In the genomic region with DNA sequence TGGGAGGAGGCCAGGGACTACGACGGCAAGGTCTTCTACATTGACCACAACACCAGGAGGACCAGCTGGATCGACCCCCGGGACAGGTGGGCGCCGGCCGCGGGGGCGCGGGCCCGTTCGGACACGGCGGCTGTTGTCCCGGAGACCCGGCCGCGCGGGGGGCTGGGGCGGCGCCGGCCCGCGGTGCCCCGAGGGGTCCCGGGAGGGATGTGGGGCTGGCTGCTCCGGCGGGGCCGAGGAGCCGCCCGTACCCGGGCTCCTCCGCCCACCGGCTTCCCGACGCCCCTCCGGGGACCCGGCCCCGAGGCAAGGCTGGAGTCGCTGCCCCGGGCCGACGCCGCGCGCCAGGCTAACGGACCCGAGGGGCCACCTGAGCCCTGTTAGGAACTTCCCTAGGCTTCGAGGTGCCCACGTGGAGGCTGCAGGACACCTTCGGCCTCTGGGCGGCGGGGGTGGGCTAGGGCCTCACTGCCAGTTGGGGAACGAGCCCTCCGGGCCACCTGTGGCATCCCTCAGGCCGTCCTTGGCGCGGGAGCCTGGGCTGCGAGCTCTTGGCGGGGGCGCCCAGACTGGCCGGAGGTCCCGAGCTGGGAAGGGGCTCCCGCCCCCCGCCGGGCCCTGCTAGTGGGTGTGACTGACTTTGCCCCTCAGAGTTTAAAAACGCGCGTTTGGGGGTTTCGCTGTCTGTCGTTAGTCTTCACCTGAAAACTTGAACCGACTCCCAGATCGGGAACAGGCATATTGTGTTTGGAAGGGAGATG, we compare ENCODE assay signal across 7 cellular contexts. TPM values are rescaled to one million over a fixed set of nuclear protein-coding genes. Genes with fewer than 3 reads are reported as not detected.
DNase-seq lines count a peak whose midpoint lies in the region; ATAC-seq and TF ChIP-seq lines count a peak whose summit lies in the region.

No MANE protein-coding gene starts in this region.

- ATAC-seq in left cardiac atrium (peak in 1 of 2 donors; percentile 4), HG02973 (IDR thresholded peaks at IDR 0.05; ENCODE audit: unreplicated experiment) (no peak), GM19324 (IDR thresholded peaks at IDR 0.05; ENCODE audit: low FRiP score, unreplicated experiment) (no peak)

- peaks cover 41% of the 10 kb centered on the region for H3K4me1 ChIP-seq in HUES64 (ENCODE audit: insufficient read depth, low read length)

- H3K27me3 Mint-ChIP-seq in activated naive CD4-positive, alpha-beta T cell treated with anti-CD3 and anti-CD28 coated beads, Interleukin-2, amount 50 U/mL, for 24 hours, result peaks cover 2% of the 10 kb centered on the region

- WGBS in HUES64, result under 1% methylated on average over 73 of the region's 73 CpGs

- peak overlapping the region; percentile 74 for H3K4me3 Mint-ChIP-seq in activated naive CD4-positive, alpha-beta T cell treated with anti-CD3 and anti-CD28 coated beads, Interleukin-2, amount 50 U/mL, for 24 hours

- H3K4me1 Mint-ChIP-seq in activated naive CD4-positive, alpha-beta T cell treated with anti-CD3 and anti-CD28 coated beads, Interleukin-2, amount 50 U/mL, for 24 hours, result peaks cover 24% of the 10 kb centered on the region

- H3K27ac ChIP-seq in HUES64 (ENCODE audit: low read depth, low read length), result peak overlapping the region; percentile 99; the same call in 1 of the 2 replicates

- intact Hi-C loops in left cardiac atrium (cut with DNase I), result loop anchor here in 1 of 2 donors (5.0 kb wide), 1 partner anchor 143 kb away; no protein-coding TSS in a partner anchor
- intact Hi-C loops in posterior cingulate gyrus (cut with DNase I), result no loop called here

- H3K27ac Mint-ChIP-seq in activated naive CD4-positive, alpha-beta T cell treated with anti-CD3 and anti-CD28 coated beads, Interleukin-2, amount 50 U/mL, for 24 hours, result no peak overlapping the region

- no peaks in the 10 kb centered on the region for H3K36me3 Mint-ChIP-seq in activated naive CD4-positive, alpha-beta T cell treated with anti-CD3 and anti-CD28 coated beads, Interleukin-2, amount 50 U/mL, for 24 hours

- peak overlapping the region; percentile 95 for H3K4me3 ChIP-seq in HUES64 (ENCODE audit: low read length)

- no peak for TF ChIP-seq CTCF in GM13976 (IDR thresholded peaks at IDR 0.05; ENCODE audit: borderline replicate concordance, control extremely low read depth, extremely low read depth, insufficient read depth, missing control alignments)

- peaks cover 3% of the 10 kb centered on the region; the same call in 1 of the 2 replicates for H3K27me3 ChIP-seq in HUES64 (ENCODE audit: insufficient read depth, low read length)

- DNase-seq in GM13976 (ENCODE audit: low spot score) (peak; percentile 31), left cardiac atrium (peak; percentile 43), posterior cingulate gyrus (peak in 7 of 10 donors; percentile 4 to 81 (median 19))

- no peaks in the 10 kb centered on the region for H3K9me3 ChIP-seq in HUES64 (ENCODE audit: insufficient read depth, low read depth, low read length)

- no peaks in the 10 kb centered on the region for H3K36me3 ChIP-seq in HUES64 (ENCODE audit: insufficient read depth, low read length)

- H3K9me3 Mint-ChIP-seq in activated naive CD4-positive, alpha-beta T cell treated with anti-CD3 and anti-CD28 coated beads, Interleukin-2, amount 50 U/mL, for 24 hours, result no peaks in the 10 kb centered on the region

- in situ Hi-C loops in GM13976 (cut with MboI; ENCODE audit: low sequenced_read_pairs, unreplicated experiment), result no loop called here

- peak overlapping the region; percentile 96 for H3K9ac ChIP-seq in HUES64 (ENCODE audit: low read depth, low read length)

RNA-seq across cellular contexts. Expression of a gene that starts 0.7 kb away (rescaled TPM):
- polyA plus RNA-seq in HUES64 (2013, experiment 1 of 2), result 31.1 TPM
- polyA plus RNA-seq in HUES64 (2013, experiment 2 of 2), result 37.0 TPM
- total RNA-seq in left cardiac atrium, result 10 to 100 TPM; 31.5 to 32.3 TPM
